In genomic region chr1:151946366-151946764, GRCh38 we compare ENCODE assay signal across 9 cellular contexts. TPM values are rescaled to one million over a fixed set of nuclear protein-coding genes. Genes with fewer than 3 reads are reported as not detected.
DNase-seq lines count a peak whose midpoint lies in the region; ATAC-seq and TF ChIP-seq lines count a peak whose summit lies in the region.
"Had no signal": no experiment of that assay in that cellular context is flagged by ENCODE, and none has a peak within 500 bp of the region (broad histone marks: within the 10 kb centered on the region; RNA-seq: fewer than 3 reads in every experiment).

No MANE protein-coding gene starts in this region.

- no peaks in the 10 kb centered on the region for H3K27me3 Mint-ChIP-seq in activated T-cell treated with anti-CD3 and anti-CD28 coated beads, Interleukin-2, amount 50 U/mL, for 72 hours (ENCODE audit: low read depth)
- H3K27me3 Mint-ChIP-seq in T-helper 17 cell: no peaks in the 10 kb centered on the region
- no peaks in the 10 kb centered on the region for H3K27me3 Mint-ChIP-seq in stimulated activated naive CD8-positive, alpha-beta T cell treated with anti-CD3 and anti-CD28 coated beads, Interleukin-15, Interleukin-2, amounts not matched to agents 100 ng/mL and 50 ng/mL, for 24 hours

- H3K27ac Mint-ChIP-seq in activated T-cell treated with anti-CD3 and anti-CD28 coated beads, Interleukin-2, amount 50 U/mL, for 72 hours: peak overlapping the region; percentile 98
- peak overlapping the region; percentile 100 for H3K27ac Mint-ChIP-seq in T-helper 17 cell
- H3K27ac Mint-ChIP-seq in stimulated activated naive CD8-positive, alpha-beta T cell treated with anti-CD3 and anti-CD28 coated beads, Interleukin-15, Interleukin-2, amounts not matched to agents 100 ng/mL and 50 ng/mL, for 24 hours: peak overlapping the region; percentile 97

- TF ChIP-seq CTCF in fibroblast of pulmonary artery (IDR thresholded peaks at IDR 0.05; ENCODE audit: low read length, missing control alignments): no peak

- no peaks in the 10 kb centered on the region for H3K36me3 Mint-ChIP-seq in activated T-cell treated with anti-CD3 and anti-CD28 coated beads, Interleukin-2, amount 50 U/mL, for 72 hours (ENCODE audit: insufficient read depth in 2 of 2)
- H3K36me3 Mint-ChIP-seq in T-helper 17 cell (ENCODE audit: low read depth): peaks cover 2% of the 10 kb centered on the region
- no peaks in the 10 kb centered on the region for H3K36me3 Mint-ChIP-seq in stimulated activated naive CD8-positive, alpha-beta T cell treated with anti-CD3 and anti-CD28 coated beads, Interleukin-15, Interleukin-2, amounts not matched to agents 100 ng/mL and 50 ng/mL, for 24 hours (ENCODE audit: low read depth)

- ATAC-seq in activated T-cell treated with anti-CD3 and anti-CD28 coated beads, Interleukin-2, amount 50 U/mL, for 72 hours (replicated peaks in 1 of 2): peak; percentile 66 to 75
- ATAC-seq in T-helper 17 cell: peak; percentile 52
- no peak for ATAC-seq in HG03460 (IDR thresholded peaks at IDR 0.05; ENCODE audit: unreplicated experiment)

- H3K9me3 Mint-ChIP-seq in activated T-cell treated with anti-CD3 and anti-CD28 coated beads, Interleukin-2, amount 50 U/mL, for 72 hours: no peaks in the 10 kb centered on the region
- no peaks in the 10 kb centered on the region for H3K9me3 Mint-ChIP-seq in stimulated activated naive CD8-positive, alpha-beta T cell treated with anti-CD3 and anti-CD28 coated beads, Interleukin-15, Interleukin-2, amounts not matched to agents 100 ng/mL and 50 ng/mL, for 24 hours

- no peak overlapping the region for H3K4me3 ChIP-seq in fibroblast of pulmonary artery (replicated peaks; ENCODE audit: low read depth, low read length)
- H3K4me3 ChIP-seq: ovary had no signal

- peaks cover 45% of the 10 kb centered on the region for H3K4me1 Mint-ChIP-seq in activated T-cell treated with anti-CD3 and anti-CD28 coated beads, Interleukin-2, amount 50 U/mL, for 72 hours (ENCODE audit: low read depth)
- H3K4me1 Mint-ChIP-seq in T-helper 17 cell: peaks cover 40% of the 10 kb centered on the region
- peaks cover 54% of the 10 kb centered on the region for H3K4me1 Mint-ChIP-seq in stimulated activated naive CD8-positive, alpha-beta T cell treated with anti-CD3 and anti-CD28 coated beads, Interleukin-15, Interleukin-2, amounts not matched to agents 100 ng/mL and 50 ng/mL, for 24 hours (ENCODE audit: low read depth)

- DNase-seq in activated T-cell treated with anti-CD3 and anti-CD28 coated beads, Interleukin-2, amount 50 U/mL, for 72 hours: peak; percentile 46
- DNase-seq in activated T-cell treated with anti-CD3 and anti-CD28 coated beads, Interleukin-2, amount 50 U/mL, for 1 hour: no peak
- DNase-seq in T-helper 17 cell (no peak), fibroblast of pulmonary artery (ENCODE audit: low read depth) (peak; percentile 7), NCI-H2081 treated with DMSO at 0.1 percent for 48 hours (lab: John Stamatoyannopoulos, UW) (no peak), amygdala (lab: John Stamatoyannopoulos, UW) (no peak)

- H3K9me3 ChIP-seq in T-helper 17 cell (ENCODE audit: control insufficient read depth, low read length, poor library complexity, severe bottlenecking): no peaks in the 10 kb centered on the region
- H3K9me3 ChIP-seq: ovary had no signal

- peak overlapping the region; percentile 39 to 93 for H3K4me3 Mint-ChIP-seq in activated T-cell treated with anti-CD3 and anti-CD28 coated beads, Interleukin-2, amount 50 U/mL, for 72 hours
- H3K4me3 Mint-ChIP-seq in T-helper 17 cell: peak overlapping the region; percentile 89
- peak overlapping the region; percentile 76 for H3K4me3 Mint-ChIP-seq in stimulated activated naive CD8-positive, alpha-beta T cell treated with anti-CD3 and anti-CD28 coated beads, Interleukin-15, Interleukin-2, amounts not matched to agents 100 ng/mL and 50 ng/mL, for 24 hours

RNA-seq across cellular contexts. Expression of gene THEM4, which starts 37.1 kb away (rescaled TPM):
- 10 to 100 TPM; 40.5 to 41.5 TPM for total RNA-seq in activated T-cell treated with anti-CD3 and anti-CD28 coated beads, Interleukin-2, amount 50 U/mL, for 72 hours
- total RNA-seq in T-helper 17 cell: 10 to 100 TPM; 42.2 to 57.3 TPM

RNA-seq across cellular contexts. Expression of gene S100A10, which starts 47.3 kb away (rescaled TPM):
- 100 to 1,000 TPM in 1 of 2 donors, 10 to 100 TPM in 1; 76.6 to 138 TPM for total RNA-seq in activated T-cell treated with anti-CD3 and anti-CD28 coated beads, Interleukin-2, amount 50 U/mL, for 72 hours
- 100 to 1,000 TPM; 317 to 349 TPM for total RNA-seq in T-helper 17 cell

Comparison
In these comparisons a context has a peak if more than half of its experiments do, and no peak if none do; other contexts are left out.
1. DNase-seq: peak in activated T-cell treated with anti-CD3 and anti-CD28 coated beads, Interleukin-2, amount 50 U/mL, for 72 hours (2 of 2) and fibroblast of pulmonary artery (single experiment); none in activated T-cell treated with anti-CD3 and anti-CD28 coated beads, Interleukin-2, amount 50 U/mL, for 1 hour (single experiment), T-helper 17 cell (0 of 3), NCI-H2081 treated with DMSO at 0.1 percent for 48 hours (single experiment) and amygdala (0 of 56).
2. Peak in every context shown above with its lines, with median percentiles within 50 percentile points of each other: H3K27ac Mint-ChIP-seq and H3K4me3 Mint-ChIP-seq.